10 cellular contexts compared by ENCODE assay signal in genomic region chr11:72100462-72100861, GRCh38. TPM values are rescaled to one million over a fixed set of nuclear protein-coding genes. Genes with fewer than 3 reads are reported as not detected.
DNase-seq lines count a peak whose midpoint lies in the region; ATAC-seq and TF ChIP-seq lines count a peak whose summit lies in the region.
"Had no signal": no experiment of that assay in that cellular context is flagged by ENCODE, and none has a peak within 500 bp of the region (broad histone marks: within the 10 kb centered on the region; RNA-seq: fewer than 3 reads in every experiment).

No MANE protein-coding gene starts in this region.

- POLR2A ChIA-PET in MCF 10A (lab: Yijun Ruan, JAX) = interaction anchor here (0.9 to 6.7 kb wide), 10 partner anchors 8 to 122 kb away, joined by 3 to 73 read pairs (median 12); partner anchors contain the start of gene ANAPC15

- H3K27ac Mint-ChIP-seq in MCF 10A (ENCODE audit: low read depth, unreplicated experiment) = peak overlapping the region; percentile 100
- H3K27ac Mint-ChIP-seq in progenitor cell of endocrine pancreas = no peak overlapping the region

- H3K4me1 ChIP-seq in OCI-LY1 (ENCODE audit: insufficient read depth, low read length, severe bottlenecking) (peaks cover 23% of the 10 kb centered on the region), tibial artery (peaks cover 0 to 36% (median 27%) of the 10 kb centered on the region in 4 donors), HAP-1 (peaks cover 10% of the 10 kb centered on the region)

- H3K4me3 Mint-ChIP-seq in MCF 10A (ENCODE audit: unreplicated experiment) (no peak overlapping the region), progenitor cell of endocrine pancreas (ENCODE audit: low read depth) (peak overlapping the region; percentile 31)

- BruUV-seq in MCF 10A (replicated peaks; lab: Mats Ljungman, UMichigan) = no TSS peak

- peak; percentile 97 for DNase-seq in GDM1 (lab: John Stamatoyannopoulos, UW)
- DNase-seq in MCF 10A (ENCODE audit: unreplicated experiment) = no peak
- DNase-seq in progenitor cell of endocrine pancreas (ENCODE audit: low spot score, unreplicated experiment) = no peak
- DNase-seq in tibial artery = no peak
- DNase-seq in HAP-1 (ENCODE audit: low spot score in 2 of 2) = no peak
- DNase-seq: foreskin keratinocyte, NCI-H1436 had no signal

- no peak for ATAC-seq in GM18498 (IDR thresholded peaks at IDR 0.05; ENCODE audit: unreplicated experiment)
- ATAC-seq: foreskin keratinocyte had no signal

- H3K36me3 ChIP-seq in OCI-LY1 (ENCODE audit: insufficient read depth, low read length) (peaks cover 54% of the 10 kb centered on the region), tibial artery (peaks cover 28 to 51% (median 34%) of the 10 kb centered on the region in 3 donors), HAP-1 (replicated peaks) (peaks cover 53% of the 10 kb centered on the region)

- H3K79me2 ChIP-seq in OCI-LY1 (ENCODE audit: insufficient read depth, low read length) = peaks cover 12% of the 10 kb centered on the region

- in situ Hi-C loops in HAP-1 (cut with MboI; ENCODE audit: low sequenced_read_pairs) = no loop called here

- peaks cover 43% of the 10 kb centered on the region for H3K4me1 Mint-ChIP-seq in MCF 10A (ENCODE audit: insufficient read depth, unreplicated experiment)
- H3K4me1 Mint-ChIP-seq in progenitor cell of endocrine pancreas (ENCODE audit: low read depth) = peaks cover 28% of the 10 kb centered on the region

- 0 out of 2 replicates have a peak overlapping the region, but pooled peaks have one; percentile 3 for H3K4me2 ChIP-seq in OCI-LY1 (ENCODE audit: low read length)

- H3K9me3 ChIP-seq in OCI-LY1 (ENCODE audit: low read length) (no peaks in the 10 kb centered on the region), tibial artery (no peaks in the 10 kb centered on the region), HAP-1 (no peaks in the 10 kb centered on the region)

- H3K27ac ChIP-seq in OCI-LY1 (ENCODE audit: low read depth, low read length, poor library complexity, severe bottlenecking) (no peak overlapping the region), tibial artery (no peak overlapping the region)
- H3K27ac ChIP-seq: foreskin keratinocyte had no signal

- H3K9me3 Mint-ChIP-seq in MCF 10A (ENCODE audit: unreplicated experiment) (no peaks in the 10 kb centered on the region), progenitor cell of endocrine pancreas (ENCODE audit: low read depth) (no peaks in the 10 kb centered on the region)

- intact Hi-C loops in MCF 10A (cut with micrococcal nuclease) (no loop called here), tibial artery (cut with DNase I; ENCODE audit: low total_unique reads) (no loop called here)

- H3F3A ChIP-seq in OCI-LY1 (ENCODE audit: insufficient read depth, low read length) = no peaks in the 10 kb centered on the region

- H3K9me2 ChIP-seq in OCI-LY1 (ENCODE audit: low read depth, low read length) = no peaks in the 10 kb centered on the region

- H3K9ac ChIP-seq in OCI-LY1 (ENCODE audit: low read length) = no peak overlapping the region

- no peaks in the 10 kb centered on the region for H4K20me1 ChIP-seq in OCI-LY1 (ENCODE audit: insufficient read depth, low read length)

- no peaks in the 10 kb centered on the region for H3K27me3 Mint-ChIP-seq in MCF 10A (ENCODE audit: insufficient read depth, unreplicated experiment)
- no peaks in the 10 kb centered on the region for H3K27me3 Mint-ChIP-seq in progenitor cell of endocrine pancreas

- H3K27me3 ChIP-seq in OCI-LY1 (ENCODE audit: insufficient read depth, low read length) (no peaks in the 10 kb centered on the region), tibial artery (no peaks in the 10 kb centered on the region), HAP-1 (ENCODE audit: low read depth) (no peaks in the 10 kb centered on the region)
- H3K27me3 ChIP-seq: foreskin keratinocyte had no signal

- CTCF ChIA-PET in MCF 10A (lab: Yijun Ruan, JAX) = interaction anchor here (0.6 to 6.3 kb wide), 8 partner anchors 10 to 314 kb away, joined by 3 to 47 read pairs (median 16); no protein-coding TSS in a partner anchor

- H3K36me3 Mint-ChIP-seq in MCF 10A (ENCODE audit: insufficient read depth, unreplicated experiment) (peaks cover 67% of the 10 kb centered on the region), progenitor cell of endocrine pancreas (ENCODE audit: insufficient read depth) (peaks cover 9% of the 10 kb centered on the region)

- TF ChIP-seq CTCF in OCI-LY1 (IDR thresholded peaks at IDR 0.05; ENCODE audit: low read length) (no peak), MCF 10A (IDR thresholded peaks at IDR 0.05; ENCODE audit: unreplicated experiment) (no peak), progenitor cell of endocrine pancreas (IDR thresholded peaks at IDR 0.05; ENCODE audit: unreplicated experiment) (no peak), tibial artery (IDR thresholded peaks at IDR 0.05) (no peak)

- H2AFZ ChIP-seq in OCI-LY1 (ENCODE audit: low read length) = no peak overlapping the region

- H3K4me3 ChIP-seq in OCI-LY1 (ENCODE audit: low read depth, low read length, poor library complexity, severe bottlenecking) (no peak overlapping the region), tibial artery (no peak overlapping the region), HAP-1 (no peak overlapping the region)

RNA-seq across cellular contexts. Expression of gene LAMTOR1, which starts 2.6 kb away (rescaled TPM):
- total RNA-seq in MCF 10A (2022) = 76.9 and 82.4 TPM in 2 replicates
- 84.9 and 85.4 TPM in 2 replicates for total RNA-seq in progenitor cell of endocrine pancreas

RNA-seq across cellular contexts. Expression of gene TOMT, which starts 5.3 kb away (rescaled TPM):
- not detected in 2 replicates for total RNA-seq in MCF 10A (2022)
- not detected in 2 replicates for total RNA-seq in progenitor cell of endocrine pancreas
- total RNA-seq: foreskin keratinocyte, mononuclear cell had no signal

RNA-seq across cellular contexts. Expression of gene ANAPC15, which starts 12.0 kb away (rescaled TPM):
- total RNA-seq in MCF 10A (2022) (52.2 and 63.6 TPM in 2 replicates), progenitor cell of endocrine pancreas (56.1 and 61.3 TPM in 2 replicates)

RNA-seq across cellular contexts. Expression of gene LRRC51, which starts 19.8 kb away (rescaled TPM):
- total RNA-seq in MCF 10A (2022) = 9.3 and 9.5 TPM in 2 replicates
- 12.4 and 14.9 TPM in 2 replicates for total RNA-seq in progenitor cell of endocrine pancreas

RNA-seq across cellular contexts. Expression of gene NUMA1, which starts 20.1 kb away (rescaled TPM):
- total RNA-seq in MCF 10A (2022) (109 and 113 TPM in 2 replicates), progenitor cell of endocrine pancreas (238 and 255 TPM in 2 replicates)
